ENCODE assay signal across 9 cellular contexts in the genomic region with DNA sequence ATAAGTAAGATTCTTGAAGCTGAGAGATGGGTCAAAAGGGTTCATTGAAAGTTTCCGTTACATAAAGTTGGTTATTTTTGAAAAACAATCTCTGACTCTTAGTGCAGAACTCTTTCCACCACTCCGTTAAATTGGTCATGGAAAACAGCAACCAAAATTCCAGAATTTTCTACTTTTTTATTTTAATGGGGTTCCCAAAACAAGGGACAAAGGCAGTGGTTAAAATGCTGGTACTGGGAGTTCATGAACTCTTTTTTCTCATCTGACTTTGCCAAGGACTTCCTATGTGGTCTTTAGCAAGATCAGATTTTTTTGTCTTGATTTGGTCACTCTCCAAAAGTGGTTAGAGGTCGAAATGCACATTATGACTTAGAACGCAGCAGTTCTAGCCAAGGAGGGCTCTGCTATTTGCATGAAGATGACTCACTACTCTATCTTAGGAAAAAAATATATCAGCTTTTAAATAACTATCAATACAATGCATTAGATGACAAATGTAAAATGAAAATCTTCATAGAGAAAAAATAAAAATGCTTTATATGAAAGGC.
A peak's percentile ranks its signal among the peaks of the same experiment; 100 is the strongest.
DNase-seq lines count a peak whose midpoint lies in the region; ATAC-seq lines count a peak whose summit lies in the region.
"Had no signal": no experiment of that assay in that cellular context is flagged by ENCODE, and none has a peak within 500 bp of the region (broad histone marks: within the 10 kb centered on the region; RNA-seq: fewer than 3 reads in every experiment).

No MANE protein-coding gene starts in this region.

- intact Hi-C loops in activated T-helper 1 cell treated with anti-CD3 and anti-CD28 coated beads, Interleukin-12 subunit alpha, Interleukin-12 subunit beta, Interleukin-2, Interleukin-4 antibody, amounts not matched to agents 30 ng/mL and 10 ng/mL and 1 ng/mL, durations not matched to agents 14 hours and 24 hours and 36 hours (cut with micrococcal nuclease): no loop called here

- H3K9me3 ChIP-seq in T-helper 17 cell (ENCODE audit: control insufficient read depth, low read length, poor library complexity, severe bottlenecking): no peaks in the 10 kb centered on the region
- H3K9me3 ChIP-seq: sigmoid colon had no signal

- peaks cover 6% of the 10 kb centered on the region for H3K4me1 Mint-ChIP-seq in stimulated activated effector memory CD8-positive, alpha-beta T cell treated with anti-CD3 and anti-CD28 coated beads, Interleukin-12 subunit alpha, Interleukin-12 subunit beta, amount 100 ng/mL, for 72 hours
- peaks cover 7% of the 10 kb centered on the region for H3K4me1 Mint-ChIP-seq in T-helper 17 cell
- H3K4me1 Mint-ChIP-seq in activated T-helper 1 cell treated with anti-CD3 and anti-CD28 coated beads, Interleukin-12 subunit alpha, Interleukin-12 subunit beta, Interleukin-2, Interleukin-4 antibody, amounts not matched to agents 30 ng/mL and 10 ng/mL and 1 ng/mL, durations not matched to agents 14 hours and 24 hours and 36 hours (ENCODE audit: low read depth): no peaks in the 10 kb centered on the region

- no peak overlapping the region for H3K27ac Mint-ChIP-seq in stimulated activated effector memory CD8-positive, alpha-beta T cell treated with anti-CD3 and anti-CD28 coated beads, Interleukin-12 subunit alpha, Interleukin-12 subunit beta, amount 100 ng/mL, for 72 hours
- no peak overlapping the region for H3K27ac Mint-ChIP-seq in T-helper 17 cell
- H3K27ac Mint-ChIP-seq in activated T-helper 1 cell treated with anti-CD3 and anti-CD28 coated beads, Interleukin-12 subunit alpha, Interleukin-12 subunit beta, Interleukin-2, Interleukin-4 antibody, amounts not matched to agents 30 ng/mL and 10 ng/mL and 1 ng/mL, durations not matched to agents 14 hours and 24 hours and 36 hours: no peak overlapping the region
- H3K27ac Mint-ChIP-seq: dendritic cell treated with granulocyte-macrophage colony-stimulating factor and Interleukin-4, amounts not matched to agents 40 ng/mL and 50 ng/mL, for 4 days had no signal

- H3K4me3 Mint-ChIP-seq in stimulated activated effector memory CD8-positive, alpha-beta T cell treated with anti-CD3 and anti-CD28 coated beads, Interleukin-12 subunit alpha, Interleukin-12 subunit beta, amount 100 ng/mL, for 72 hours: no peak overlapping the region
- H3K4me3 Mint-ChIP-seq in T-helper 17 cell: no peak overlapping the region
- H3K4me3 Mint-ChIP-seq in activated T-helper 1 cell treated with anti-CD3 and anti-CD28 coated beads, Interleukin-12 subunit alpha, Interleukin-12 subunit beta, Interleukin-2, Interleukin-4 antibody, amounts not matched to agents 30 ng/mL and 10 ng/mL and 1 ng/mL, durations not matched to agents 14 hours and 24 hours and 36 hours: no peak overlapping the region
- H3K4me3 Mint-ChIP-seq: dendritic cell treated with granulocyte-macrophage colony-stimulating factor and Interleukin-4, amounts not matched to agents 40 ng/mL and 50 ng/mL, for 4 days had no signal

- peak; percentile 92 for DNase-seq in astrocyte of the hippocampus (ENCODE audit: low read depth, low spot score)
- no peak for DNase-seq in stimulated activated effector memory CD8-positive, alpha-beta T cell treated with anti-CD3 and anti-CD28 coated beads, Interleukin-12 subunit alpha, Interleukin-12 subunit beta, amount 100 ng/mL, for 72 hours (ENCODE audit: low spot score in 2 of 2)
- DNase-seq in T-helper 17 cell: no peak
- no peak for DNase-seq in activated T-helper 1 cell treated with anti-CD3 and anti-CD28 coated beads, Interleukin-12 subunit alpha, Interleukin-12 subunit beta, Interleukin-2, Interleukin-4 antibody, amounts not matched to agents 30 ng/mL and 10 ng/mL and 1 ng/mL, durations not matched to agents 14 hours and 24 hours and 36 hours (ENCODE audit: low spot score)
- DNase-seq in NCI-H82 treated with DMSO at 0.1 percent for 48 hours (lab: John Stamatoyannopoulos, UW; ENCODE audit: unreplicated experiment): no peak
- DNase-seq: sigmoid colon had no signal

- ATAC-seq in GM18909 (IDR thresholded peaks at IDR 0.05; ENCODE audit: poor library complexity, unreplicated experiment) (peak; percentile 87), HG03039 (IDR thresholded peaks at IDR 0.05; ENCODE audit: unreplicated experiment) (peak; percentile 57), T-helper 17 cell (no peak)
- ATAC-seq in stimulated activated effector memory CD8-positive, alpha-beta T cell treated with anti-CD3 and anti-CD28 coated beads, Interleukin-12 subunit alpha, Interleukin-12 subunit beta, amount 100 ng/mL, for 72 hours: peak; percentile 87

- H3K9me3 Mint-ChIP-seq in stimulated activated effector memory CD8-positive, alpha-beta T cell treated with anti-CD3 and anti-CD28 coated beads, Interleukin-12 subunit alpha, Interleukin-12 subunit beta, amount 100 ng/mL, for 72 hours: no peaks in the 10 kb centered on the region
- no peaks in the 10 kb centered on the region for H3K9me3 Mint-ChIP-seq in activated T-helper 1 cell treated with anti-CD3 and anti-CD28 coated beads, Interleukin-12 subunit alpha, Interleukin-12 subunit beta, Interleukin-2, Interleukin-4 antibody, amounts not matched to agents 30 ng/mL and 10 ng/mL and 1 ng/mL, durations not matched to agents 14 hours and 24 hours and 36 hours
- H3K9me3 Mint-ChIP-seq: dendritic cell treated with granulocyte-macrophage colony-stimulating factor and Interleukin-4, amounts not matched to agents 40 ng/mL and 50 ng/mL, for 4 days had no signal

- H3K27me3 Mint-ChIP-seq in T-helper 17 cell: peaks cover 9% of the 10 kb centered on the region
- H3K27me3 Mint-ChIP-seq in activated T-helper 1 cell treated with anti-CD3 and anti-CD28 coated beads, Interleukin-12 subunit alpha, Interleukin-12 subunit beta, Interleukin-2, Interleukin-4 antibody, amounts not matched to agents 30 ng/mL and 10 ng/mL and 1 ng/mL, durations not matched to agents 14 hours and 24 hours and 36 hours (ENCODE audit: insufficient read depth): peaks cover 8% of the 10 kb centered on the region

- H3K36me3 Mint-ChIP-seq in stimulated activated effector memory CD8-positive, alpha-beta T cell treated with anti-CD3 and anti-CD28 coated beads, Interleukin-12 subunit alpha, Interleukin-12 subunit beta, amount 100 ng/mL, for 72 hours: no peaks in the 10 kb centered on the region
- H3K36me3 Mint-ChIP-seq in T-helper 17 cell (ENCODE audit: low read depth): peaks cover 2% of the 10 kb centered on the region
- no peaks in the 10 kb centered on the region for H3K36me3 Mint-ChIP-seq in activated T-helper 1 cell treated with anti-CD3 and anti-CD28 coated beads, Interleukin-12 subunit alpha, Interleukin-12 subunit beta, Interleukin-2, Interleukin-4 antibody, amounts not matched to agents 30 ng/mL and 10 ng/mL and 1 ng/mL, durations not matched to agents 14 hours and 24 hours and 36 hours (ENCODE audit: low read depth)
